Comparison of ENCODE assay signal across 8 cellular contexts in the genomic region with DNA sequence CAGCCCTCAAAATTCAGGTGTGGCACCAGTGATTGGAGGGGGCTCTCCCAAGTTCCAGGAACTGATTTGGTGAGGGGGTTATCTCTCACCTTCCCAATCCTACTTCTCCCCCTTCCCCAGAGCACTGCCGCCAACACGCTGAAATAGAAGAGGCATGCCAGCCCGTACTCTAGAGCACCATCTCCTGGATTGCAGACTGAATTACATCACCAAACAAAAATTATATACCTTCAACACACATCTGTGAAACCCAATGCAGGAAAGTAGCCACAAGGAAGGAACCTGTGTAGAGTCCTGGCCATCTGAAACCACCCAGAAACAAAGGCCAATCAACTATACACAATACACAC.
DNase-seq lines count a peak whose midpoint lies in the region; ATAC-seq and TF ChIP-seq lines count a peak whose summit lies in the region.
"Not testable (repeated sequence)": the region's sequence is repeated elsewhere in the genome, so short reads cannot be mapped to it uniquely, and the experiment has no call there.

No MANE protein-coding gene starts in this region.

- H3K27me3 ChIP-seq in right cardiac atrium (ENCODE audit: control insufficient read depth, insufficient read depth); uterus: not testable (repeated sequence)

- H3K4me3 Mint-ChIP-seq in brain = peak overlapping the region in 1 of 5 experiments; percentile 2

- intact Hi-C loops in right cardiac atrium (cut with DNase I); uterus (cut with DNase I; ENCODE audit: low total_unique reads): not testable (repeated sequence)

- peak overlapping the region; percentile 13; the same call in 1 of the 2 replicates for H3K27ac ChIP-seq in VCaP
- not testable (repeated sequence) for H3K27ac ChIP-seq in right cardiac atrium (ENCODE audit: low read length); uterus

- CTCF ChIA-PET in GM10248 (lab: Yijun Ruan, JAX) = interaction anchor here (1.1 to 1.4 kb wide), 2 partner anchors 316 to 1809 kb away, joined by 3 read pairs; no protein-coding TSS in a partner anchor

- WGBS in right cardiac atrium = 10% methylated on average over 3 of the region's 3 CpGs

- H3K4me1 ChIP-seq in right cardiac atrium (ENCODE audit: control insufficient read depth, insufficient read depth, low read length); uterus: not testable (repeated sequence)

- not testable (repeated sequence) for TF ChIP-seq POLR2A in uterus (IDR thresholded peaks at IDR 0.05)

- not testable (repeated sequence) for H3K9me3 ChIP-seq in right cardiac atrium (ENCODE audit: control insufficient read depth, low read length); uterus

- H3K36me3 ChIP-seq in uterus = not testable (repeated sequence)

- H3K27ac Mint-ChIP-seq in brain = peak overlapping the region in 3 of 5 experiments; percentile 4 to 79 (median 11)

- not testable (repeated sequence) for H3K27me3 Mint-ChIP-seq in brain

- H3K36me3 Mint-ChIP-seq in brain = not testable (repeated sequence)

- ATAC-seq in HG03060 (IDR thresholded peaks at IDR 0.05; ENCODE audit: low read depth, unreplicated experiment) (peak; percentile 19), right cardiac atrium (peak; percentile 38 to 67)

- TF ChIP-seq CTCF in GM10248 (IDR thresholded peaks at IDR 0.05; ENCODE audit: control extremely low read depth, extremely low read depth, low read depth, missing control alignments) (peak; percentile 65), VCaP (conservative IDR thresholded peaks at IDR 0.05) (peak; percentile 70), brain (conservative IDR thresholded peaks at IDR 0.05) (peak; percentile 50 to 68), uterus (IDR thresholded peaks at IDR 0.05) (peak in 3 of 4 experiments; percentile 24 to 29 (median 25))

- H3K4me1 Mint-ChIP-seq in brain = peaks cover 24% of the 10 kb centered on the region

- H3K4me3 ChIP-seq in right cardiac atrium (ENCODE audit: low read length); uterus: not testable (repeated sequence)

- DNase-seq in GM10248 (ENCODE audit: extremely low spot score) (peak; percentile 23), NCI-H2227 (lab: John Stamatoyannopoulos, UW; ENCODE audit: unreplicated experiment) (peak; percentile 35), right cardiac atrium (peak in 1 of 3 donors; percentile 24), pons (ENCODE audit: low spot score) (peak; percentile 24)
- not testable (repeated sequence) for DNase-seq in uterus

- POLR2A ChIA-PET in GM10248 (lab: Yijun Ruan, JAX) = not testable (repeated sequence)

- not testable (repeated sequence) for H3K9me3 Mint-ChIP-seq in brain
